8 cellular contexts compared by ENCODE assay signal in the genomic region with DNA sequence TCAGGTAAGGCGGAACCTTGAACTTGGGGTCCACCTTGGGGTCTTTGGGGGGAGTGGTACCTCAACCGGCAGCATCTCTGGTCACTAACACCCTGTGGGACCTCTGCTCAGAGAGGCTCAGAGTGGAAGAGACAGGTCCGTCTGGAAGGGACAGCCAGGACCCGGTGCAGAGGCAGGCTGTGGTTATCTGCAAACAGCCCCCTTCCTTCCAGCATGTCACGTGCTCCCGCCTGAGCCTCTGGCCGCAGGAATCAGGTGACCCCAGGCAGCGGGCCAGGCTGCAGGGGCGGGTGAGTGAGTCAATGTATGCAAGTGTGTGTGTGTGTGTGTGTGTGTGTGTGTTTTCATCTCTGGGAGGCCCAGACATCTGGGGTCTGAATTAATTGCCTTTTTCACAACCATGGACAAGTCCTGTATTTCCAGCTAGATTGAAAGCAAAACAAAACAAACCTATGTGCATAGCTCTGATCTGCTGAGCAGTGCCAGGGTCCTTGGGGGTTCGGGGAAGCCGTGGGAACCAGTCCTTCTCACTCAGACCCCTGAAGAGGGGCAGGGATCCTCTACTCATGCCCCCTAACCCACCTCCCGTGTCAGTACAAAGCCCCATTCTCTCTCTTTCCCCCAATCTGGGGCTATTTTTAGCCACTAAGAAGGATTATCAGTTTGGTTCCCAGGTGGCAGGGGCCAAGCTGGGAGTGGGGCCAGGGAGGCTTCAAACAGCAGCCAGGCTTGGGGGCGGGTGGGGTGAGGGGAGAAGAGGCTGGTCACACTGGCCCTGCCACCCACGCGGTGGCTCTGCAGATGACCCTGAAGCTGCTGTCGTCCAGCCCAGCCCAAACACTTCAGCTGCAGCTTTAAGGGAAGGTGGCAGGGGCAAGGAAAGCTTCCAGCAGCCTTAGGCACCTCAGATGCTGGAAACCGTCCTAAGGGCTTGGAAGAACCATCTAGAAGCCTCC. TPM values are rescaled to one million over a fixed set of nuclear protein-coding genes. Genes with fewer than 3 reads are reported as not detected.
A peak's percentile ranks its signal among the peaks of the same experiment; 100 is the strongest.
DNase-seq lines count a peak whose midpoint lies in the region; ATAC-seq lines count a peak whose summit lies in the region.

No MANE protein-coding gene starts in this region.

- 34% methylated on average over 16 of the region's 17 CpGs for WGBS in mesenchymal stem cell

- peak overlapping the region; percentile 56 to 90 (median 57) for H3K27ac Mint-ChIP-seq in CD4-positive, CD25-positive, alpha-beta regulatory T cell

- peak overlapping the region in 3 of 4 donors; percentile 8 to 73 (median 11) for H3K4me3 Mint-ChIP-seq in CD4-positive, CD25-positive, alpha-beta regulatory T cell

- no peaks in the 10 kb centered on the region for H3K27me3 Mint-ChIP-seq in CD4-positive, CD25-positive, alpha-beta regulatory T cell

- no peak overlapping the region for H2AFZ ChIP-seq in mesenchymal stem cell (ENCODE audit: low read depth, low read length)

- peak overlapping the region; percentile 10 for H3K4me2 ChIP-seq in mesenchymal stem cell (ENCODE audit: low read length, poor library complexity, severe bottlenecking)

- H3K4ac ChIP-seq in mesenchymal stem cell (ENCODE audit: low read depth in 1 of 2, low read length in 2 of 2): peak overlapping the region; percentile 75 to 89

- H3K9me3 ChIP-seq in CD4-positive, CD25-positive, alpha-beta regulatory T cell (ENCODE audit: control insufficient read depth in 2 of 2, low read length in 2 of 2): peaks cover 7 to 12% of the 10 kb centered on the region in 2 experiments
- H3K9me3 ChIP-seq in endocrine pancreas (ENCODE audit: control insufficient read depth, low read length): no peaks in the 10 kb centered on the region
- H3K9me3 ChIP-seq in mesenchymal stem cell (ENCODE audit: control insufficient read depth, low read length): peaks cover 9% of the 10 kb centered on the region

- no peak overlapping the region for H3K23ac ChIP-seq in mesenchymal stem cell (ENCODE audit: low read length in 2 of 2)

- peak overlapping the region; percentile 99 for H4K91ac ChIP-seq in mesenchymal stem cell (ENCODE audit: low read length)

- H3K27me3 ChIP-seq in CD4-positive, CD25-positive, alpha-beta regulatory T cell (ENCODE audit: control insufficient read depth, insufficient read depth, low read length): no peaks in the 10 kb centered on the region
- H3K27me3 ChIP-seq in endocrine pancreas (ENCODE audit: control insufficient read depth, insufficient read depth, low read length) (no peaks in the 10 kb centered on the region), mesenchymal stem cell (ENCODE audit: control insufficient read depth in 1 of 2, insufficient read depth in 1 of 2, low read length in 2 of 2) (peaks cover 0 to 3% of the 10 kb centered on the region in 2 experiments)

- H3K18ac ChIP-seq in mesenchymal stem cell (ENCODE audit: low read depth in 1 of 2, low read length in 2 of 2): peak overlapping the region; percentile 48 to 94

- peak overlapping the region; percentile 88 to 99 for H2BK12ac ChIP-seq in mesenchymal stem cell (ENCODE audit: low read length in 2 of 2)

- peaks cover 20% of the 10 kb centered on the region for H3K36me3 Mint-ChIP-seq in CD4-positive, CD25-positive, alpha-beta regulatory T cell

- H3K4me3 ChIP-seq in CD4-positive, CD25-positive, alpha-beta regulatory T cell (ENCODE audit: low read depth, low read length): no peak overlapping the region
- H3K4me3 ChIP-seq in endocrine pancreas (ENCODE audit: control insufficient read depth, insufficient read depth, low read length): peak overlapping the region; percentile 32
- peak overlapping the region in 1 of 2 experiments; percentile 63 for H3K4me3 ChIP-seq in mesenchymal stem cell (ENCODE audit: insufficient read depth in 1 of 2, low read depth in 1 of 2, low read length in 2 of 2)

- peak overlapping the region; percentile 89 for H4K8ac ChIP-seq in mesenchymal stem cell (ENCODE audit: low read length)

- H3K14ac ChIP-seq in mesenchymal stem cell (ENCODE audit: low read length in 2 of 2): peak overlapping the region in 1 of 2 experiments; percentile 69

- peaks cover 0 to 8% (median 1%) of the 10 kb centered on the region in 7 donors for H3K9me3 Mint-ChIP-seq in CD4-positive, CD25-positive, alpha-beta regulatory T cell

- peak overlapping the region; percentile 70 for H2BK15ac ChIP-seq in mesenchymal stem cell (ENCODE audit: low read depth, poor library complexity, severe bottlenecking)

- H2AK5ac ChIP-seq in mesenchymal stem cell (ENCODE audit: low read length, severe bottlenecking): no peak overlapping the region

- H3K27ac ChIP-seq in CD4-positive, CD25-positive, alpha-beta regulatory T cell (ENCODE audit: insufficient read depth, low read length, poor library complexity, severe bottlenecking): no peak overlapping the region
- no peak overlapping the region for H3K27ac ChIP-seq in mesenchymal stem cell (ENCODE audit: low read length, poor library complexity, severe bottlenecking)

- no peak overlapping the region for H2BK5ac ChIP-seq in mesenchymal stem cell (ENCODE audit: low read depth, low read length, poor library complexity, severe bottlenecking)

- DNase-seq in CD4-positive, CD25-positive, alpha-beta regulatory T cell: peak in 2 of 3 donors; percentile 6 to 50
- peak; percentile 44 for DNase-seq in NCI-H2171 (lab: John Stamatoyannopoulos, UW)
- peak; percentile 75 for DNase-seq in activated CD8-positive, alpha-beta memory T cell treated with anti-CD3 and anti-CD28 coated beads for 24 hours
- peak; percentile 95 for DNase-seq in mesenchymal stem cell
- peak; percentile 51 to 65 for DNase-seq in stimulated activated CD8-positive, alpha-beta memory T cell treated with anti-CD3 and anti-CD28 coated beads, Interleukin-15, amount 100 ng/mL, for 48 hours (ENCODE audit: low read depth in 2 of 2)
- no peak for DNase-seq in DMS53 (lab: John Stamatoyannopoulos, UW)

- H3K9ac ChIP-seq in endocrine pancreas (ENCODE audit: control insufficient read depth, insufficient read depth, low read length) (peak overlapping the region; percentile 16), mesenchymal stem cell (ENCODE audit: low read length) (peak overlapping the region; percentile 85)

- peaks cover 0 to 19% (median 9%) of the 10 kb centered on the region in 4 donors for H3K4me1 Mint-ChIP-seq in CD4-positive, CD25-positive, alpha-beta regulatory T cell

- H3K36me3 ChIP-seq in CD4-positive, CD25-positive, alpha-beta regulatory T cell (ENCODE audit: control insufficient read depth, insufficient read depth, low read length): peaks cover 3% of the 10 kb centered on the region
- H3K36me3 ChIP-seq in endocrine pancreas (ENCODE audit: control insufficient read depth, insufficient read depth, low read length) (no peaks in the 10 kb centered on the region), mesenchymal stem cell (ENCODE audit: control insufficient read depth in 1 of 2, insufficient read depth in 2 of 2, low read depth in 1 of 2, low read length in 2 of 2) (no peaks in the 10 kb centered on the region)

- peaks cover 9% of the 10 kb centered on the region for H3K4me1 ChIP-seq in CD4-positive, CD25-positive, alpha-beta regulatory T cell (ENCODE audit: control insufficient read depth, insufficient read depth, low read length, poor library complexity, severe bottlenecking)
- H3K4me1 ChIP-seq in endocrine pancreas (ENCODE audit: control insufficient read depth, insufficient read depth, low read length): no peaks in the 10 kb centered on the region
- H3K4me1 ChIP-seq in mesenchymal stem cell (ENCODE audit: control insufficient read depth, insufficient read depth, low read depth, low read length): peaks cover 12% of the 10 kb centered on the region

- peak; percentile 64 to 71 for ATAC-seq in CD4-positive, CD25-positive, alpha-beta regulatory T cell (ENCODE audit: low read depth in 2 of 2)
- ATAC-seq in GM21723 (IDR thresholded peaks at IDR 0.05; ENCODE audit: unreplicated experiment): peak; percentile 76

- H2BK120ac ChIP-seq in mesenchymal stem cell (ENCODE audit: low read depth, low read length): peak overlapping the region; percentile 80

- H3K79me1 ChIP-seq in mesenchymal stem cell (replicated peaks; ENCODE audit: low read length, poor library complexity, severe bottlenecking): no peaks in the 10 kb centered on the region

RNA-seq across cellular contexts. Expression of gene CERS4, which starts 31.4 kb away (rescaled TPM):
- total RNA-seq in CD4-positive, CD25-positive, alpha-beta regulatory T cell: 20.2 TPM
- 10 to 100 TPM; 10.1 to 14.5 (median 12.2) TPM for polyA plus RNA-seq in CD4-positive, CD25-positive, alpha-beta regulatory T cell
- polyA plus RNA-seq in mesenchymal stem cell (2013, experiment 1 of 2): 11.7 TPM
- 12.0 TPM for polyA plus RNA-seq in mesenchymal stem cell (2013, experiment 2 of 2)
